8 cellular contexts compared by ENCODE assay signal in genomic region chr1:166164995-166165660, GRCh38. TPM values are rescaled to one million over a fixed set of nuclear protein-coding genes. Genes with fewer than 3 reads are reported as not detected.
A peak's percentile ranks its signal among the peaks of the same experiment; 100 is the strongest.
DNase-seq lines count a peak whose midpoint lies in the region; ATAC-seq and TF ChIP-seq lines count a peak whose summit lies in the region.

No MANE protein-coding gene starts in this region.

- H3K27ac Mint-ChIP-seq in brain = peak overlapping the region in 4 of 5 experiments; percentile 70 to 80 (median 78)
- H3K27ac Mint-ChIP-seq in immature natural killer cell = no peak overlapping the region

- peaks cover 69% of the 10 kb centered on the region for H3K27me3 Mint-ChIP-seq in brain
- H3K27me3 Mint-ChIP-seq in immature natural killer cell (ENCODE audit: low read depth in 3 of 3) = peaks cover 6 to 37% (median 12%) of the 10 kb centered on the region in 3 donors

- H3K4me3 ChIP-seq in skin epidermis = peak overlapping the region; percentile 6 to 69 (median 59)

- TF ChIP-seq CTCF in brain (conservative IDR thresholded peaks at IDR 0.05) = peak in 1 of 2 experiments; percentile 81

- DNase-seq in C1 segment of cervical spinal cord (lab: John Stamatoyannopoulos, UW) (peak in 8 of 14 donors; percentile 2 to 57 (median 33)), NCI-H2171 treated with DMSO at 0.1 percent for 48 hours (lab: John Stamatoyannopoulos, UW) (peak; percentile 51), immature natural killer cell (no peak)
- DNase-seq in stimulated activated naive CD4-positive, alpha-beta T cell treated with Interleukin-2 at 50 U/mL for 16 hours (lab: John Stamatoyannopoulos, UW) = no peak

- peaks cover 24% of the 10 kb centered on the region for H3K4me1 Mint-ChIP-seq in brain
- peaks cover 9% of the 10 kb centered on the region in 2 donors for H3K4me1 Mint-ChIP-seq in immature natural killer cell

- no peak overlapping the region for H3K27ac ChIP-seq in skin epidermis

- H3K4me3 Mint-ChIP-seq in brain (peak overlapping the region; percentile 88 to 94 (median 91)), immature natural killer cell (peak overlapping the region; percentile 29 to 56 (median 39))

- ATAC-seq in GM18868 (IDR thresholded peaks at IDR 0.05; ENCODE audit: unreplicated experiment) = peak; percentile 22
- ATAC-seq in HG02840 (IDR thresholded peaks at IDR 0.05; ENCODE audit: low FRiP score, unreplicated experiment) = no peak

- H3K9me3 Mint-ChIP-seq in brain = no peaks in the 10 kb centered on the region
- H3K9me3 Mint-ChIP-seq in immature natural killer cell = peaks cover 0 to 1% (median 0%) of the 10 kb centered on the region in 6 donors

- H3K36me3 Mint-ChIP-seq in brain (no peaks in the 10 kb centered on the region), immature natural killer cell (no peaks in the 10 kb centered on the region)

RNA-seq across cellular contexts. Expression of gene FAM78B, which starts 1.7 kb away (rescaled TPM):
- polyA plus RNA-seq in brain (ENCODE audit: insufficient read depth, low read depth, low replicate concordance) = 1.1 TPM
- polyA plus RNA-seq in immature natural killer cell = not detected

Comparison
In these comparisons a context has a peak if more than half of its experiments do, and no peak if none do; other contexts are left out.
1. DNase-seq: peak in C1 segment of cervical spinal cord (8 of 14) and NCI-H2171 treated with DMSO at 0.1 percent for 48 hours (single experiment); none in immature natural killer cell (0 of 3) and stimulated activated naive CD4-positive, alpha-beta T cell treated with Interleukin-2 at 50 U/mL for 16 hours (single experiment).
2. H3K27ac Mint-ChIP-seq: peak in brain (4 of 5); none in immature natural killer cell (0 of 6).